40 cellular contexts compared by ENCODE assay signal in genomic region chr15:39548561-39548960, GRCh38.
"Had no signal": no experiment of that assay in that cellular context is flagged by ENCODE, and none has a peak within 500 bp of the region (broad histone marks: within the 10 kb centered on the region; RNA-seq: fewer than 3 reads in every experiment).

No MANE protein-coding gene starts in this region.

- H3K4me1 Mint-ChIP-seq: activated naive CD4-positive, alpha-beta T cell treated with anti-CD3 and anti-CD28 coated beads, Interleukin-2, amount 10 ng/mL, durations not matched to agents 7 days and 5 days; activated naive CD4-positive, alpha-beta T cell treated with anti-CD3 and anti-CD28 coated beads, Interleukin-2, amount 50 U/mL, for 24 hours; brain; central memory CD8-positive, alpha-beta T cell had no signal

- H3K36me3 Mint-ChIP-seq: activated naive CD4-positive, alpha-beta T cell treated with anti-CD3 and anti-CD28 coated beads, Interleukin-2, amount 10 ng/mL, durations not matched to agents 7 days and 5 days; activated naive CD4-positive, alpha-beta T cell treated with anti-CD3 and anti-CD28 coated beads, Interleukin-2, amount 50 U/mL, for 24 hours; activated naive CD8-positive, alpha-beta T cell treated with anti-CD3 and anti-CD28 coated beads for 36 hours; activated naive CD8-positive, alpha-beta T cell treated with anti-CD3 and anti-CD28 coated beads, Interleukin-2, amount 10 ng/mL, durations not matched to agents 7 days and 5 days had no signal

- H3K27ac ChIP-seq: adrenal gland, ascending aorta, body of pancreas, brain microvascular endothelial cell, breast epithelium, cardiac muscle cell had no signal

- H3K27me3 Mint-ChIP-seq: brain had no signal

- H3K27me3 ChIP-seq: adrenal gland, ascending aorta, body of pancreas, brain microvascular endothelial cell, breast epithelium, cardiac muscle cell had no signal

- H3K4me3 Mint-ChIP-seq: activated naive CD4-positive, alpha-beta T cell treated with anti-CD3 and anti-CD28 coated beads for 36 hours; activated naive CD4-positive, alpha-beta T cell treated with anti-CD3 and anti-CD28 coated beads, Interleukin-2, amount 10 ng/mL, durations not matched to agents 7 days and 5 days; activated naive CD4-positive, alpha-beta T cell treated with anti-CD3 and anti-CD28 coated beads, Interleukin-2, amount 50 U/mL, for 24 hours; activated naive CD8-positive, alpha-beta T cell; activated naive CD8-positive, alpha-beta T cell treated with anti-CD3 and anti-CD28 coated beads for 36 hours; activated naive CD8-positive, alpha-beta T cell treated with anti-CD3 and anti-CD28 coated beads, Interleukin-2, amount 10 ng/mL, durations not matched to agents 7 days and 5 days; activated naive CD8-positive, alpha-beta T cell treated with anti-CD3 and anti-CD28 coated beads, Interleukin-2, amount 50 U/mL, for 24 hours; activated T-cell treated with anti-CD3 and anti-CD28 coated beads, Interleukin-2, amount 50 U/mL, for 24 hours; activated T-cell treated with anti-CD3 and anti-CD28 coated beads, Interleukin-2, amount 50 U/mL, for 4 hours; activated T-cell treated with anti-CD3 and anti-CD28 coated beads, Interleukin-2, amount 50 U/mL, for 72 hours; activated T-helper 1 cell treated with anti-CD3 and anti-CD28 coated beads, Interleukin-12 subunit alpha, Interleukin-12 subunit beta, Interleukin-2, Interleukin-4 antibody, amounts not matched to agents 30 ng/mL and 10 ng/mL and 1 ng/mL, durations not matched to agents 14 hours and 24 hours and 36 hours; brain; central memory CD8-positive, alpha-beta T cell had no signal

- ATAC-seq: activated naive CD4-positive, alpha-beta T cell treated with anti-CD3 and anti-CD28 coated beads, Interleukin-2, amount 50 U/mL, for 72 hours; activated naive CD8-positive, alpha-beta T cell treated with anti-CD3 and anti-CD28 coated beads, Interleukin-2, amount 50 U/mL, for 24 hours; activated T-cell treated with anti-CD3 and anti-CD28 coated beads, Interleukin-2, amount 50 U/mL, for 4 hours; activated T-cell treated with anti-CD3 and anti-CD28 coated beads, Interleukin-2, amount 50 U/mL, for 72 hours; body of pancreas had no signal

- H3K4me3 ChIP-seq: adrenal gland, ascending aorta, body of pancreas, breast epithelium, cardiac muscle cell had no signal

- H3K36me3 ChIP-seq: adrenal gland, ascending aorta, brain microvascular endothelial cell, breast epithelium, cardiac muscle cell had no signal

- FAIRE-seq: astrocyte, bronchial epithelial cell had no signal

- H3K9me3 Mint-ChIP-seq: activated naive CD4-positive, alpha-beta T cell treated with anti-CD3 and anti-CD28 coated beads, Interleukin-2, amount 50 U/mL, for 24 hours; activated T-helper 2 cell treated with anti-CD3 and anti-CD28 coated beads, Interferon-gamma antibody, Interleukin-2, Interleukin-4, amounts not matched to agents 10 μg/mL and 5 μg/mL and 100 μg/mL, durations not matched to agents 14 hours and 24 hours and 36 hours had no signal

- H3K9me3 ChIP-seq: body of pancreas had no signal

- H3K27ac Mint-ChIP-seq: activated naive CD4-positive, alpha-beta T cell treated with anti-CD3 and anti-CD28 coated beads for 36 hours; activated naive CD4-positive, alpha-beta T cell treated with anti-CD3 and anti-CD28 coated beads, Interleukin-2, amount 10 ng/mL, durations not matched to agents 7 days and 5 days; activated naive CD4-positive, alpha-beta T cell treated with anti-CD3 and anti-CD28 coated beads, Interleukin-2, amount 50 U/mL, for 24 hours; activated naive CD4-positive, alpha-beta T cell treated with anti-CD3 and anti-CD28 coated beads, Interleukin-2, amount 50 U/mL, for 72 hours; activated naive CD8-positive, alpha-beta T cell; activated naive CD8-positive, alpha-beta T cell treated with anti-CD3 and anti-CD28 coated beads for 36 hours; activated naive CD8-positive, alpha-beta T cell treated with anti-CD3 and anti-CD28 coated beads, Interleukin-2, amount 10 ng/mL, durations not matched to agents 7 days and 5 days; activated naive CD8-positive, alpha-beta T cell treated with anti-CD3 and anti-CD28 coated beads, Interleukin-2, amount 50 U/mL, for 24 hours; activated T-cell treated with anti-CD3 and anti-CD28 coated beads, Interleukin-2, amount 50 U/mL, for 24 hours; activated T-cell treated with anti-CD3 and anti-CD28 coated beads, Interleukin-2, amount 50 U/mL, for 72 hours; activated T-helper 1 cell treated with anti-CD3 and anti-CD28 coated beads, Interleukin-12 subunit alpha, Interleukin-12 subunit beta, Interleukin-2, Interleukin-4 antibody, amounts not matched to agents 30 ng/mL and 10 ng/mL and 1 ng/mL, durations not matched to agents 14 hours and 24 hours and 36 hours; activated T-helper 2 cell treated with anti-CD3 and anti-CD28 coated beads, Interferon-gamma antibody, Interleukin-2, Interleukin-4, amounts not matched to agents 10 μg/mL and 5 μg/mL and 100 μg/mL, durations not matched to agents 14 hours and 24 hours and 36 hours; brain had no signal

- DNase-seq: activated effector memory CD4-positive, alpha-beta T cell treated with anti-CD3 and anti-CD28 coated beads, Interleukin-2, amount 50 U/mL, for 16 hours; activated effector memory CD4-positive, alpha-beta T cell treated with Interleukin-2 at 50 U/mL for 16 hours; activated gamma-delta T cell; activated gamma-delta T cell treated with Interleukin-2 at 50 U/mL for 16 hours; activated naive CD4-positive, alpha-beta T cell; activated naive CD4-positive, alpha-beta T cell treated with anti-CD3 and anti-CD28 coated beads for 36 hours; activated naive CD4-positive, alpha-beta T cell treated with anti-CD3 and anti-CD28 coated beads, Interleukin-2, amount 10 ng/mL, durations not matched to agents 7 days and 5 days; activated naive CD4-positive, alpha-beta T cell treated with anti-CD3 and anti-CD28 coated beads, Interleukin-2, amount 50 U/mL, for 16 hours; activated naive CD4-positive, alpha-beta T cell treated with Interleukin-2 at 50 U/mL for 16 hours; activated naive CD8-positive, alpha-beta T cell treated with anti-CD3 and anti-CD28 coated beads for 36 hours; activated naive CD8-positive, alpha-beta T cell treated with anti-CD3 and anti-CD28 coated beads, Interleukin-2, amount 10 ng/mL, durations not matched to agents 7 days and 5 days; activated naive CD8-positive, alpha-beta T cell treated with anti-CD3 and anti-CD28 coated beads, Interleukin-2, amount 50 U/mL, for 24 hours; activated T-cell treated with anti-CD3 and anti-CD28 coated beads for 4 hours; activated T-cell treated with anti-CD3 and anti-CD28 coated beads, Interleukin-2, amount 50 U/mL, for 1 hour; activated T-cell treated with anti-CD3 and anti-CD28 coated beads, Interleukin-2, amount 50 U/mL, for 24 hours; activated T-cell treated with anti-CD3 and anti-CD28 coated beads, Interleukin-2, amount 50 U/mL, for 4 hours; activated T-cell treated with anti-CD3 and anti-CD28 coated beads, Interleukin-2, amount 50 U/mL, for 48 hours; activated T-cell treated with anti-CD3 and anti-CD28 coated beads, Interleukin-2, amount 50 U/mL, for 72 hours; adrenal gland; amniotic stem cell; amygdala; anterior cingulate cortex; aorta; body of pancreas; brain microvascular endothelial cell; caudate nucleus; central memory CD4-positive, alpha-beta T cell; cerebellar nuclear complex had no signal

- H3K4me1 ChIP-seq: adrenal gland, ascending aorta, body of pancreas, breast epithelium had no signal
